Comparison of ENCODE assay signal across 33 cellular contexts in the genomic region with DNA sequence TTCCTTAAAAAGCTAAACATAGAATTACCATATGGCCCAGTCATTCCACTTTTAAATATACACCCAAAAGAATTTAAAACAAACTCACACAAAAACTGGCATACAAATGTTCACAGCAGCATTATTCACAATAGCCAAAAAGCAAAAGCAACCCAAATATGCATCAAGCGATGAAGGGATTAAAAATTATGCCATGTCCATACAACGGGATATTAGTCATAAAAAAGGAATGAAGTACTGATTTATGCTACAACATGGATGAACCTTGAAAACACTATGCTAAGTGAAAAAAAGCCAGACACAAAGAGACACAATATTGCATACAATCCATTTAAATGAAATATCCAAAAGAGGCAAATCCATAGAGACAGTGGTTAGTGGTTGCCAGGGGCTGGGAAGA.
DNase-seq lines count a peak whose midpoint lies in the region; ATAC-seq and TF ChIP-seq lines count a peak whose summit lies in the region.
"Had no signal": no experiment of that assay in that cellular context is flagged by ENCODE, and none has a peak within 500 bp of the region (broad histone marks: within the 10 kb centered on the region; RNA-seq: fewer than 3 reads in every experiment).

No MANE protein-coding gene starts in this region.

- H3K27me3 Mint-ChIP-seq in memory B cell, result no peaks in the 10 kb centered on the region
- no peaks in the 10 kb centered on the region for H3K27me3 Mint-ChIP-seq in WTC11 (ENCODE audit: low read depth)
- H3K27me3 Mint-ChIP-seq: activated naive CD8-positive, alpha-beta T cell treated with anti-CD3 and anti-CD28 coated beads, Interleukin-2, amount 50 U/mL, for 24 hours; naive B cell had no signal

- no peak overlapping the region for H2AFZ ChIP-seq in Karpas-422 (ENCODE audit: low read length)

- H3K9me3 ChIP-seq in A673 (ENCODE audit: low read depth, low read length, poor library complexity, severe bottlenecking), result no peaks in the 10 kb centered on the region
- H3K9me3 ChIP-seq in Karpas-422 (ENCODE audit: low read length), result no peaks in the 10 kb centered on the region
- H3K9me3 ChIP-seq in right atrium auricular region, result no peaks in the 10 kb centered on the region
- H3K9me3 ChIP-seq: A549, BE2C, body of pancreas, SK-N-SH, thyroid gland had no signal

- POLR2A ChIA-PET in A673 (lab: Charles Lee; ENCODE audit: low non-redundant PET) (no interaction called here), WTC11 (lab: Charles Lee) (no interaction called here)

- DNase-seq in A673 (ENCODE audit: low spot score) (peak; percentile 10), Karpas-422 (no peak), choroid plexus epithelial cell (ENCODE audit: low read depth) (peak; percentile 15), memory B cell (ENCODE audit: low spot score in 2 of 2) (no peak), WTC11 (ENCODE audit: low spot score) (no peak), T1000 (lab: John Stamatoyannopoulos, UW) (no peak), right atrium auricular region (ENCODE audit: low spot score) (no peak)
- DNase-seq: activated CD4-positive, alpha-beta T cell treated with anti-CD3 and anti-CD28 coated beads for 48 hours; activated gamma-delta T cell; activated naive CD8-positive, alpha-beta T cell treated with anti-CD3 and anti-CD28 coated beads, Interleukin-2, amount 50 U/mL, for 24 hours; activated T-cell treated with anti-CD3 and anti-CD28 coated beads, Interleukin-2, amount 50 U/mL, for 1 hour; BE2C; body of pancreas; CD8-positive, alpha-beta memory T cell; effector CD4-positive, alpha-beta T cell; hypothalamus; Kasumi-1; left ventricle myocardium superior; naive B cell; NCI-H146; NCI-H446; nucleus accumbens; OCI-M1; SK-N-SH; stimulated activated CD8-positive, alpha-beta memory T cell treated with anti-CD3 and anti-CD28 coated beads, Interleukin-4, amount 100 ng/mL, for 48 hours; stimulated activated naive CD8-positive, alpha-beta T cell treated with anti-CD3 and anti-CD28 coated beads, Interleukin-15, amount 100 ng/mL, for 72 hours; T-helper 17 cell; thyroid gland had no signal

- H3K79me2 ChIP-seq in Karpas-422 (ENCODE audit: low read length), result peaks cover 98% of the 10 kb centered on the region

- no peak overlapping the region for H3K27ac ChIP-seq in A673 (ENCODE audit: low read depth, low read length, poor library complexity, severe bottlenecking)
- H3K27ac ChIP-seq in Karpas-422 (ENCODE audit: low read length), result peak overlapping the region; percentile 36; the same call in 1 of the 2 replicates
- H3K27ac ChIP-seq in right atrium auricular region, result no peak overlapping the region
- H3K27ac ChIP-seq: A549, body of pancreas, skin epidermis, thyroid gland had no signal

- H3K27ac Mint-ChIP-seq in memory B cell (peak overlapping the region; percentile 4), WTC11 (no peak overlapping the region)
- H3K27ac Mint-ChIP-seq: activated naive CD8-positive, alpha-beta T cell treated with anti-CD3 and anti-CD28 coated beads, Interleukin-2, amount 50 U/mL, for 24 hours; CD8-positive, alpha-beta memory T cell; mesothelial cell of epicardium; stimulated activated naive CD8-positive, alpha-beta T cell treated with anti-CD3 and anti-CD28 coated beads, Interleukin-15, amount 100 ng/mL, for 72 hours; T-helper 17 cell had no signal

- no peaks in the 10 kb centered on the region for H3K9me3 Mint-ChIP-seq in memory B cell
- H3K9me3 Mint-ChIP-seq in WTC11, result no peaks in the 10 kb centered on the region
- H3K9me3 Mint-ChIP-seq: activated naive CD8-positive, alpha-beta T cell treated with anti-CD3 and anti-CD28 coated beads, Interleukin-2, amount 50 U/mL, for 24 hours; CD8-positive, alpha-beta memory T cell; mesothelial cell of epicardium; naive B cell; stimulated activated naive CD8-positive, alpha-beta T cell treated with anti-CD3 and anti-CD28 coated beads, Interleukin-15, amount 100 ng/mL, for 72 hours had no signal

- intact Hi-C loops in A673 (cut with micrococcal nuclease; ENCODE audit: unreplicated experiment), result no loop called here

- H3K36me3 Mint-ChIP-seq in memory B cell (peaks cover 43% of the 10 kb centered on the region), WTC11 (peaks cover 17% of the 10 kb centered on the region)
- H3K36me3 Mint-ChIP-seq: CD8-positive, alpha-beta memory T cell; mesothelial cell of epicardium had no signal

- CTCF ChIA-PET in A673 (lab: Charles Lee) (no interaction called here), WTC11 (lab: Charles Lee) (no interaction called here)

- H3K27me3 ChIP-seq in A673 (replicated peaks; ENCODE audit: insufficient read depth, low read depth, low read length, poor library complexity) (no peaks in the 10 kb centered on the region), Karpas-422 (ENCODE audit: low read length) (no peaks in the 10 kb centered on the region), right atrium auricular region (no peaks in the 10 kb centered on the region)
- H3K27me3 ChIP-seq: BE2C, body of pancreas, thyroid gland had no signal

- H3K4me1 ChIP-seq in A673 (ENCODE audit: insufficient read depth, low read length, poor library complexity, severe bottlenecking) (no peaks in the 10 kb centered on the region), Karpas-422 (ENCODE audit: low read length) (peaks cover 92% of the 10 kb centered on the region), right atrium auricular region (no peaks in the 10 kb centered on the region)
- H3K4me1 ChIP-seq: A549, BE2C, body of pancreas, thyroid gland had no signal

- H3K4me3 ChIP-seq in A673 (ENCODE audit: low read depth, low read length, poor library complexity, severe bottlenecking) (no peak overlapping the region), Karpas-422 (ENCODE audit: low read length) (no peak overlapping the region), choroid plexus epithelial cell (ENCODE audit: low read depth, low read length) (no peak overlapping the region), right atrium auricular region (no peak overlapping the region)
- H3K4me3 ChIP-seq: A549, body of pancreas, skin epidermis, thyroid gland had no signal

- ATAC-seq in memory B cell (ENCODE audit: low read depth), result no peak
- no peak for ATAC-seq in WTC11
- no peak for ATAC-seq in GM19455 (IDR thresholded peaks at IDR 0.05; ENCODE audit: unreplicated experiment)
- ATAC-seq: A549; activated naive CD8-positive, alpha-beta T cell treated with anti-CD3 and anti-CD28 coated beads, Interleukin-2, amount 50 U/mL, for 24 hours; body of pancreas; HCT116; left ventricle myocardium superior; stimulated activated naive CD8-positive, alpha-beta T cell treated with anti-CD3 and anti-CD28 coated beads, Interleukin-15, amount 100 ng/mL, for 72 hours; T-helper 17 cell had no signal

- H3K36me3 ChIP-seq in A673 (ENCODE audit: insufficient read depth, low read length, poor library complexity, severe bottlenecking), result no peaks in the 10 kb centered on the region
- H3K36me3 ChIP-seq in Karpas-422 (ENCODE audit: insufficient read depth, low read length), result peaks cover 26% of the 10 kb centered on the region; the same call in 1 of the 2 replicates
- no peaks in the 10 kb centered on the region for H3K36me3 ChIP-seq in right atrium auricular region
- H3K36me3 ChIP-seq: BE2C, thyroid gland had no signal

- H3K4me2 ChIP-seq in Karpas-422 (ENCODE audit: low read depth, low read length, poor library complexity, severe bottlenecking), result no peak overlapping the region
- H3K4me2 ChIP-seq: A549, SK-N-SH had no signal

- TF ChIP-seq CTCF in A673 (conservative IDR thresholded peaks at IDR 0.05; ENCODE audit: low read depth, low read length) (no peak), choroid plexus epithelial cell (conservative IDR thresholded peaks at IDR 0.05; ENCODE audit: low read depth, low read length) (no peak), WTC11 (IDR thresholded peaks at IDR 0.05) (no peak), right atrium auricular region (IDR thresholded peaks at IDR 0.05) (no peak)

- BruUV-seq in A673 (replicated peaks; lab: Mats Ljungman, UMichigan), result no TSS peak

- no peak overlapping the region for H3K9ac ChIP-seq in Karpas-422 (ENCODE audit: low read length)
- H3K9ac ChIP-seq: SK-N-SH had no signal

- H3K4me1 Mint-ChIP-seq in memory B cell, result peaks cover 48% of the 10 kb centered on the region
- H3K4me1 Mint-ChIP-seq in WTC11, result peaks cover 25% of the 10 kb centered on the region
- H3K4me1 Mint-ChIP-seq: CD8-positive, alpha-beta memory T cell; stimulated activated naive CD8-positive, alpha-beta T cell treated with anti-CD3 and anti-CD28 coated beads, Interleukin-15, amount 100 ng/mL, for 72 hours; T-helper 17 cell had no signal

- no peaks in the 10 kb centered on the region for H4K20me1 ChIP-seq in Karpas-422 (ENCODE audit: insufficient read depth, low read depth, low read length)

- H3K4me3 Mint-ChIP-seq in memory B cell (no peak overlapping the region), WTC11 (no peak overlapping the region)
- H3K4me3 Mint-ChIP-seq: activated naive CD8-positive, alpha-beta T cell treated with anti-CD3 and anti-CD28 coated beads, Interleukin-2, amount 50 U/mL, for 24 hours; CD8-positive, alpha-beta memory T cell; mesothelial cell of epicardium; naive B cell; stimulated activated naive CD8-positive, alpha-beta T cell treated with anti-CD3 and anti-CD28 coated beads, Interleukin-15, amount 100 ng/mL, for 72 hours; T-helper 17 cell had no signal

- no peaks in the 10 kb centered on the region for H3K9me2 ChIP-seq in Karpas-422 (replicated peaks; ENCODE audit: insufficient read depth, low read length)
- H3K9me2 ChIP-seq: SK-N-SH had no signal

TF ChIP-seq in WTC11, 78 proteins besides CTCF, POLR2A, EP300 and RAD21 (continues in another document):
- TF ChIP-seq NFE2L1 (CRISPR knock-in tag; IDR thresholded peaks at IDR 0.05), result no peak
- TF ChIP-seq NFATC4 (CRISPR knock-in tag; IDR thresholded peaks at IDR 0.05), result no peak
- TF ChIP-seq, protein P1, sequence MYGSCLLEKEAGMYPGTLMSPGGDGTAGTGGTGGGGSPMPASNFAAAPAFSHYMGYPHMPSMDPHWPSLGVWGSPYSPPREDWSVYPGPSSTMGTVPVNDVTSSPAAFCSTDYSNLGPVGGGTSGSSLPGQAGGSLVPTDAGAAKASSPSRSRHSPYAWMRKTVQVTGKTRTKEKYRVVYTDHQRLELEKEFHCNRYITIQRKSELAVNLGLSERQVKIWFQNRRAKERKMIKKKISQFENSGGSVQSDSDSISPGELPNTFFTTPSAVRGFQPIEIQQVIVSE (CRISPR knock-in tag; IDR thresholded peaks at IDR 0.05; ENCODE audit: borderline replicate concordance), result no peak
- no peak for TF ChIP-seq KAT7 (CRISPR knock-in tag; IDR thresholded peaks at IDR 0.05; ENCODE audit: borderline replicate concordance)
- TF ChIP-seq MXD4 (CRISPR knock-in tag; IDR thresholded peaks at IDR 0.05; ENCODE audit: borderline replicate concordance), result no peak
- TF ChIP-seq FOXK1 (CRISPR knock-in tag; IDR thresholded peaks at IDR 0.05), result no peak
- TF ChIP-seq EMX1 (CRISPR knock-in tag; IDR thresholded peaks at IDR 0.05), result no peak

Comparison
In these comparisons a context has a peak if more than half of its experiments do, and no peak if none do; other contexts are left out.
1. DNase-seq: peak in A673 (single experiment) and choroid plexus epithelial cell (single experiment); none in Karpas-422 (single experiment), memory B cell (0 of 2), WTC11 (single experiment), T1000 (single experiment) and right atrium auricular region (single experiment).